23 cellular contexts compared by ENCODE assay signal in genomic region chr22:25697978-25698377, GRCh38. TPM values are rescaled to one million over a fixed set of nuclear protein-coding genes. Genes with fewer than 3 reads are reported as not detected.
A peak's percentile ranks its signal among the peaks of the same experiment; 100 is the strongest.
DNase-seq lines count a peak whose midpoint lies in the region; ATAC-seq and TF ChIP-seq lines count a peak whose summit lies in the region.
"Had no signal": no experiment of that assay in that cellular context is flagged by ENCODE, and none has a peak within 500 bp of the region (broad histone marks: within the 10 kb centered on the region; RNA-seq: fewer than 3 reads in every experiment).

No MANE protein-coding gene starts in this region.

- H3K36me3 Mint-ChIP-seq in activated naive CD4-positive, alpha-beta T cell treated with anti-CD3 and anti-CD28 coated beads, Interleukin-2, amount 50 U/mL, for 72 hours: peaks cover 0 to 5% of the 10 kb centered on the region in 2 donors
- peaks cover 46% of the 10 kb centered on the region for H3K36me3 Mint-ChIP-seq in activated naive CD4-positive, alpha-beta T cell treated with anti-CD3 and anti-CD28 coated beads, Interleukin-2, amount 10 ng/mL, durations not matched to agents 7 days and 5 days
- H3K36me3 Mint-ChIP-seq in memory B cell: peaks cover 34% of the 10 kb centered on the region

- no peak for DNase-seq in activated naive CD4-positive, alpha-beta T cell treated with anti-CD3 and anti-CD28 coated beads, Interleukin-2, amount 50 U/mL, for 72 hours (ENCODE audit: low spot score in 2 of 2)
- no peak for DNase-seq in activated naive CD4-positive, alpha-beta T cell treated with anti-CD3 and anti-CD28 coated beads, Interleukin-2, amount 10 ng/mL, durations not matched to agents 7 days and 5 days
- DNase-seq in memory B cell (ENCODE audit: low spot score in 2 of 2) (no peak), NCI-H1436 (lab: John Stamatoyannopoulos, UW) (no peak), GM13976 (ENCODE audit: low spot score) (no peak)
- DNase-seq: CD8-positive, alpha-beta T cell; DMS53; EL; GOT3; NCI-H1417; NCI-H187 treated with DMSO at 0.1 percent for 48 hours; NCI-H526; PC-9; SIG-M5 had no signal

- peak overlapping the region; percentile 11; the same call in 1 of the 2 replicates for H3K27ac ChIP-seq in VCaP
- H3K27ac ChIP-seq in temporal lobe (ENCODE audit: low read depth, low read length): peak overlapping the region; percentile 23
- H3K27ac ChIP-seq: A549, BLaER1, KMS-11, PC-9, RWPE1 had no signal

- no peak for ATAC-seq in activated naive CD4-positive, alpha-beta T cell treated with anti-CD3 and anti-CD28 coated beads, Interleukin-2, amount 50 U/mL, for 72 hours
- ATAC-seq in memory B cell (ENCODE audit: low read depth): no peak
- ATAC-seq: A549; CD8-positive, alpha-beta T cell; GM12878; HCT116 had no signal

- H3K9me3 Mint-ChIP-seq in activated naive CD4-positive, alpha-beta T cell treated with anti-CD3 and anti-CD28 coated beads, Interleukin-2, amount 50 U/mL, for 72 hours: no peaks in the 10 kb centered on the region
- H3K9me3 Mint-ChIP-seq in activated naive CD4-positive, alpha-beta T cell treated with anti-CD3 and anti-CD28 coated beads, Interleukin-2, amount 10 ng/mL, durations not matched to agents 7 days and 5 days: no peaks in the 10 kb centered on the region
- no peaks in the 10 kb centered on the region for H3K9me3 Mint-ChIP-seq in memory B cell
- H3K9me3 Mint-ChIP-seq: CD8-positive, alpha-beta T cell had no signal

- H3K4me1 Mint-ChIP-seq in activated naive CD4-positive, alpha-beta T cell treated with anti-CD3 and anti-CD28 coated beads, Interleukin-2, amount 10 ng/mL, durations not matched to agents 7 days and 5 days: peaks cover 26% of the 10 kb centered on the region
- H3K4me1 Mint-ChIP-seq in memory B cell: peaks cover 10% of the 10 kb centered on the region

- peak overlapping the region; percentile 5 to 51 for H3K27ac Mint-ChIP-seq in activated naive CD4-positive, alpha-beta T cell treated with anti-CD3 and anti-CD28 coated beads, Interleukin-2, amount 50 U/mL, for 72 hours
- no peak overlapping the region for H3K27ac Mint-ChIP-seq in activated naive CD4-positive, alpha-beta T cell treated with anti-CD3 and anti-CD28 coated beads, Interleukin-2, amount 10 ng/mL, durations not matched to agents 7 days and 5 days
- H3K27ac Mint-ChIP-seq in memory B cell: peak overlapping the region; percentile 91
- H3K27ac Mint-ChIP-seq: CD8-positive, alpha-beta T cell had no signal

- no peaks in the 10 kb centered on the region for H3K27me3 Mint-ChIP-seq in activated naive CD4-positive, alpha-beta T cell treated with anti-CD3 and anti-CD28 coated beads, Interleukin-2, amount 10 ng/mL, durations not matched to agents 7 days and 5 days
- no peaks in the 10 kb centered on the region for H3K27me3 Mint-ChIP-seq in memory B cell

- H3K4me3 Mint-ChIP-seq in activated naive CD4-positive, alpha-beta T cell treated with anti-CD3 and anti-CD28 coated beads, Interleukin-2, amount 10 ng/mL, durations not matched to agents 7 days and 5 days: no peak overlapping the region
- no peak overlapping the region for H3K4me3 Mint-ChIP-seq in memory B cell
- H3K4me3 Mint-ChIP-seq: CD8-positive, alpha-beta T cell had no signal

- in situ Hi-C loops in GM13976 (cut with MboI; ENCODE audit: low sequenced_read_pairs, unreplicated experiment): no loop called here

- CTCF ChIA-PET in activated naive CD4-positive, alpha-beta T cell treated with anti-CD3 and anti-CD28 coated beads, Interleukin-2, amount 10 ng/mL, durations not matched to agents 7 days and 5 days (lab: Charles Lee): interaction anchor here (1.2 to 1.7 kb wide), 2 partner anchors 75 to 81 kb away, joined by 3 to 4 read pairs; no protein-coding TSS in a partner anchor

- TF ChIP-seq CTCF in VCaP (conservative IDR thresholded peaks at IDR 0.05) (no peak), GM13976 (IDR thresholded peaks at IDR 0.05; ENCODE audit: borderline replicate concordance, control extremely low read depth, extremely low read depth, insufficient read depth, missing control alignments) (no peak)

RNA-seq across cellular contexts. Expression of gene MYO18B, which starts 44.0 kb away (rescaled TPM):
- total RNA-seq in activated naive CD4-positive, alpha-beta T cell treated with anti-CD3 and anti-CD28 coated beads, Interleukin-2, amount 50 U/mL, for 72 hours: 1 to 10 TPM in 1 of 2 donors, under 1 TPM in 1; 0.98 to 5.9 TPM
- under 0.01 TPM for total RNA-seq in temporal lobe
- total RNA-seq: M059J, PC-9 had no signal
